In genomic region chr2:165778653-165779451, GRCh38 we compare ENCODE assay signal across 10 cellular contexts. TPM values are rescaled to one million over a fixed set of nuclear protein-coding genes. Genes with fewer than 3 reads are reported as not detected.
DNase-seq lines count a peak whose midpoint lies in the region; ATAC-seq and TF ChIP-seq lines count a peak whose summit lies in the region.
"Had no signal": no experiment of that assay in that cellular context is flagged by ENCODE, and none has a peak within 500 bp of the region (broad histone marks: within the 10 kb centered on the region; RNA-seq: fewer than 3 reads in every experiment).

No MANE protein-coding gene starts in this region.

- peaks cover 21 to 46% of the 10 kb centered on the region in 2 donors for H3K36me3 Mint-ChIP-seq in CD14-positive monocyte
- H3K36me3 Mint-ChIP-seq in CD8-positive, alpha-beta T cell: no peaks in the 10 kb centered on the region
- H3K36me3 Mint-ChIP-seq in activated T-helper 1 cell treated with anti-CD3 and anti-CD28 coated beads, Interleukin-12 subunit alpha, Interleukin-12 subunit beta, Interleukin-2, Interleukin-4 antibody, amounts not matched to agents 30 ng/mL and 10 ng/mL and 1 ng/mL, durations not matched to agents 14 hours and 24 hours and 36 hours (ENCODE audit: low read depth): peaks cover 27% of the 10 kb centered on the region

- ATAC-seq in PC-3 (peak; percentile 6), Right ventricle myocardium inferior (no peak)
- no peak for ATAC-seq in CD8-positive, alpha-beta T cell

- H3K4me2 ChIP-seq in PC-3 (ENCODE audit: low read length) (peak overlapping the region; percentile 74), hepatocyte (no peak overlapping the region)

- H3K9me3 ChIP-seq in PC-3 (ENCODE audit: low read length) (peaks cover 7% of the 10 kb centered on the region; the same call in 1 of the 2 replicates), hepatocyte (ENCODE audit: low read depth) (no peaks in the 10 kb centered on the region)
- no peaks in the 10 kb centered on the region for H3K9me3 ChIP-seq in CD8-positive, alpha-beta T cell (ENCODE audit: low read length)

- peaks cover 9% of the 10 kb centered on the region for H3K4me1 Mint-ChIP-seq in CD14-positive monocyte
- H3K4me1 Mint-ChIP-seq in CD8-positive, alpha-beta T cell (ENCODE audit: low read depth): peaks cover 6% of the 10 kb centered on the region
- peaks cover 25% of the 10 kb centered on the region for H3K4me1 Mint-ChIP-seq in activated T-helper 1 cell treated with anti-CD3 and anti-CD28 coated beads, Interleukin-12 subunit alpha, Interleukin-12 subunit beta, Interleukin-2, Interleukin-4 antibody, amounts not matched to agents 30 ng/mL and 10 ng/mL and 1 ng/mL, durations not matched to agents 14 hours and 24 hours and 36 hours (ENCODE audit: low read depth)

- H4K20me1 ChIP-seq in PC-3 (ENCODE audit: low read length): peaks cover 30% of the 10 kb centered on the region
- no peaks in the 10 kb centered on the region for H4K20me1 ChIP-seq in hepatocyte (ENCODE audit: insufficient read depth, poor library complexity, severe bottlenecking)

- H3K27ac Mint-ChIP-seq in CD14-positive monocyte: peak overlapping the region in 3 of 7 donors; percentile 46 to 70 (median 69)
- H3K27ac Mint-ChIP-seq in CD8-positive, alpha-beta T cell: no peak overlapping the region
- no peak overlapping the region for H3K27ac Mint-ChIP-seq in activated T-helper 1 cell treated with anti-CD3 and anti-CD28 coated beads, Interleukin-12 subunit alpha, Interleukin-12 subunit beta, Interleukin-2, Interleukin-4 antibody, amounts not matched to agents 30 ng/mL and 10 ng/mL and 1 ng/mL, durations not matched to agents 14 hours and 24 hours and 36 hours
- H3K27ac Mint-ChIP-seq: activated B cell treated with CpG ODN at 0.5 μM for 24 hours had no signal

- peaks cover 0 to 9% (median 6%) of the 10 kb centered on the region in 7 donors for H3K9me3 Mint-ChIP-seq in CD14-positive monocyte
- peaks cover 6% of the 10 kb centered on the region for H3K9me3 Mint-ChIP-seq in CD8-positive, alpha-beta T cell
- peaks cover 3% of the 10 kb centered on the region for H3K9me3 Mint-ChIP-seq in activated T-helper 1 cell treated with anti-CD3 and anti-CD28 coated beads, Interleukin-12 subunit alpha, Interleukin-12 subunit beta, Interleukin-2, Interleukin-4 antibody, amounts not matched to agents 30 ng/mL and 10 ng/mL and 1 ng/mL, durations not matched to agents 14 hours and 24 hours and 36 hours

- BruUV-seq in PC-3 (replicated peaks; lab: Mats Ljungman, UMichigan): no TSS peak

- H3K27me3 ChIP-seq in PC-3 (ENCODE audit: low read length): no peaks in the 10 kb centered on the region
- H3K27me3 ChIP-seq in hepatocyte: no peaks in the 10 kb centered on the region
- no peaks in the 10 kb centered on the region for H3K27me3 ChIP-seq in CD8-positive, alpha-beta T cell (ENCODE audit: insufficient read depth, low read length)

- H3K27me3 Mint-ChIP-seq in CD14-positive monocyte (ENCODE audit: low read depth in 3 of 3): peaks cover 0 to 1% (median 0%) of the 10 kb centered on the region in 3 donors
- no peaks in the 10 kb centered on the region for H3K27me3 Mint-ChIP-seq in CD8-positive, alpha-beta T cell (ENCODE audit: low read depth)
- H3K27me3 Mint-ChIP-seq in activated T-helper 1 cell treated with anti-CD3 and anti-CD28 coated beads, Interleukin-12 subunit alpha, Interleukin-12 subunit beta, Interleukin-2, Interleukin-4 antibody, amounts not matched to agents 30 ng/mL and 10 ng/mL and 1 ng/mL, durations not matched to agents 14 hours and 24 hours and 36 hours (ENCODE audit: insufficient read depth): no peaks in the 10 kb centered on the region
- H3K27me3 Mint-ChIP-seq: activated B cell treated with CpG ODN at 0.5 μM for 24 hours had no signal

- peak overlapping the region; percentile 6; the same call in 1 of the 2 replicates for H3K9ac ChIP-seq in PC-3 (ENCODE audit: low read length)

- DNase-seq in CD14-positive monocyte (ENCODE audit: low spot score) (no peak), GM13976 (ENCODE audit: low spot score) (peak; percentile 6), PC-3 (peak; percentile 65), hepatocyte (ENCODE audit: low spot score) (no peak), LoVo (ENCODE audit: low spot score) (no peak), Right ventricle myocardium inferior (ENCODE audit: missing footprints) (no peak)
- no peak for DNase-seq in CD8-positive, alpha-beta T cell
- DNase-seq in activated T-helper 1 cell treated with anti-CD3 and anti-CD28 coated beads, Interleukin-12 subunit alpha, Interleukin-12 subunit beta, Interleukin-2, Interleukin-4 antibody, amounts not matched to agents 30 ng/mL and 10 ng/mL and 1 ng/mL, durations not matched to agents 14 hours and 24 hours and 36 hours (ENCODE audit: low spot score): no peak
- DNase-seq: activated B cell treated with CpG ODN at 0.5 μM for 24 hours; effector CD4-positive, alpha-beta T cell had no signal

- POLR2A ChIA-PET in PC-3 (lab: Charles Lee; ENCODE audit: unreplicated experiment): interaction anchor here (0.6 to 1.4 kb wide), 4 partner anchors 9 to 134 kb away, joined by 3 to 11 read pairs (median 4); partner anchors contain the start of gene GALNT3
- POLR2A ChIA-PET in CD8-positive, alpha-beta T cell (lab: Charles Lee): interaction anchor here (0.6 kb wide), 1 partner anchor 16 kb away, joined by 5 read pairs; no protein-coding TSS in a partner anchor

- TF ChIP-seq CTCF in CD14-positive monocyte (IDR thresholded peaks at IDR 0.05) (peak; percentile 36), GM13976 (IDR thresholded peaks at IDR 0.05; ENCODE audit: borderline replicate concordance, control extremely low read depth, extremely low read depth, insufficient read depth, missing control alignments) (peak; percentile 25), PC-3 (conservative IDR thresholded peaks at IDR 0.05; ENCODE audit: low read depth, low read length) (peak; percentile 63), hepatocyte (IDR thresholded peaks at IDR 0.05; ENCODE audit: poor library complexity) (peak; percentile 6)
- TF ChIP-seq CTCF in CD8-positive, alpha-beta T cell (IDR thresholded peaks at IDR 0.05): no peak

- H2AFZ ChIP-seq in PC-3 (ENCODE audit: low read length) (no peak overlapping the region), hepatocyte (no peak overlapping the region)

- peaks cover 95% of the 10 kb centered on the region for H3K79me2 ChIP-seq in PC-3 (ENCODE audit: low read length)
- H3K79me2 ChIP-seq in hepatocyte: peaks cover 20% of the 10 kb centered on the region

- peaks cover 37% of the 10 kb centered on the region for H3K4me1 ChIP-seq in PC-3 (ENCODE audit: insufficient read depth, low read length)
- no peaks in the 10 kb centered on the region for H3K4me1 ChIP-seq in hepatocyte (ENCODE audit: insufficient read depth)
- H3K4me1 ChIP-seq in CD8-positive, alpha-beta T cell (ENCODE audit: insufficient read depth, low read length): no peaks in the 10 kb centered on the region

- peaks cover 11% of the 10 kb centered on the region for H3F3A ChIP-seq in PC-3 (ENCODE audit: low read length, unreplicated experiment)

- peak overlapping the region; percentile 2; the same call in 1 of the 2 replicates for H3K4me3 ChIP-seq in PC-3 (ENCODE audit: low read length)
- no peak overlapping the region for H3K4me3 ChIP-seq in hepatocyte
- no peak overlapping the region for H3K4me3 ChIP-seq in CD8-positive, alpha-beta T cell (ENCODE audit: low read depth, low read length)

- H3K9me2 ChIP-seq in PC-3 (replicated peaks; ENCODE audit: low read length): no peaks in the 10 kb centered on the region
- no peaks in the 10 kb centered on the region for H3K9me2 ChIP-seq in hepatocyte (replicated peaks; ENCODE audit: insufficient read depth)

- H3K4me3 Mint-ChIP-seq in CD14-positive monocyte: no peak overlapping the region
- no peak overlapping the region for H3K4me3 Mint-ChIP-seq in CD8-positive, alpha-beta T cell
- no peak overlapping the region for H3K4me3 Mint-ChIP-seq in activated T-helper 1 cell treated with anti-CD3 and anti-CD28 coated beads, Interleukin-12 subunit alpha, Interleukin-12 subunit beta, Interleukin-2, Interleukin-4 antibody, amounts not matched to agents 30 ng/mL and 10 ng/mL and 1 ng/mL, durations not matched to agents 14 hours and 24 hours and 36 hours
- H3K4me3 Mint-ChIP-seq: activated B cell treated with CpG ODN at 0.5 μM for 24 hours had no signal

- intact Hi-C loops in CD14-positive monocyte (cut with micrococcal nuclease) (no loop called here), PC-3 (cut with micrococcal nuclease) (loop anchor here (1.0 to 5.0 kb wide), 11 partner anchors 7 to 923 kb away; partner anchors contain the start of genes GALNT3 and SCN2A), Right ventricle myocardium inferior (cut with DNase I) (no loop called here)
- intact Hi-C loops in CD8-positive, alpha-beta T cell (cut with DNase I, micrococcal nuclease): no loop called here
- intact Hi-C loops in activated T-helper 1 cell treated with anti-CD3 and anti-CD28 coated beads, Interleukin-12 subunit alpha, Interleukin-12 subunit beta, Interleukin-2, Interleukin-4 antibody, amounts not matched to agents 30 ng/mL and 10 ng/mL and 1 ng/mL, durations not matched to agents 14 hours and 24 hours and 36 hours (cut with micrococcal nuclease): loop anchor here (1.0 kb wide), 1 partner anchor 378 kb away; no protein-coding TSS in a partner anchor

- H3K36me3 ChIP-seq in PC-3 (ENCODE audit: low read depth, low read length) (peaks cover 48% of the 10 kb centered on the region), hepatocyte (replicated peaks; ENCODE audit: insufficient read depth, low read depth) (no peaks in the 10 kb centered on the region)
- H3K36me3 ChIP-seq in CD8-positive, alpha-beta T cell (ENCODE audit: insufficient read depth, low read length): no peaks in the 10 kb centered on the region

- CTCF ChIA-PET in PC-3 (lab: Charles Lee): interaction anchor here (0.6 to 1.5 kb wide), 3 partner anchors 14 to 369 kb away, joined by 3 to 13 read pairs (median 3); no protein-coding TSS in a partner anchor
- CTCF ChIA-PET in CD8-positive, alpha-beta T cell (lab: Charles Lee): no interaction called here

- WGBS in hepatocyte (ENCODE audit: low lambda C conversion rate, missing lambda C conversion rate): 90% methylated on average over 4 of the region's 4 CpGs

- in situ Hi-C loops in GM13976 (cut with MboI; ENCODE audit: low sequenced_read_pairs, unreplicated experiment): no loop called here

- H3K27ac ChIP-seq in PC-3 (ENCODE audit: low read length): peak overlapping the region; percentile 78
- H3K27ac ChIP-seq in hepatocyte: no peak overlapping the region
- no peak overlapping the region for H3K27ac ChIP-seq in CD8-positive, alpha-beta T cell (ENCODE audit: low read depth, low read length)

RNA-seq across cellular contexts. Expression of gene GALNT3, which starts 15.2 kb away (rescaled TPM):
- 1 to 10 TPM; 5.5 to 8.3 TPM for polyA plus RNA-seq in CD14-positive monocyte
- total RNA-seq in PC-3 (2014; rRNA removed): 40.9 and 44.8 TPM in 2 replicates
- total RNA-seq in hepatocyte: 48.1 and 49.9 TPM in 2 replicates
- polyA plus RNA-seq in hepatocyte: 15.8 and 21.5 TPM in 2 replicates
- 1 to 10 TPM; 4.5 to 5.3 TPM for total RNA-seq in CD8-positive, alpha-beta T cell
- total RNA-seq in Right ventricle myocardium inferior: not detected
- total RNA-seq in activated T-helper 1 cell treated with anti-CD3 and anti-CD28 coated beads, Interleukin-12 subunit alpha, Interleukin-12 subunit beta, Interleukin-2, Interleukin-4 antibody, amounts not matched to agents 30 ng/mL and 10 ng/mL and 1 ng/mL, durations not matched to agents 14 hours and 24 hours and 36 hours: 3.8 and 4.8 TPM in 2 replicates

Comparison
In these comparisons a context has a peak if more than half of its experiments do, and no peak if none do; other contexts are left out.
1. DNase-seq: peak in GM13976 (single experiment) and PC-3 (single experiment); none in CD14-positive monocyte (single experiment), hepatocyte (single experiment), CD8-positive, alpha-beta T cell (0 of 7), LoVo (single experiment), Right ventricle myocardium inferior (single experiment) and activated T-helper 1 cell treated with anti-CD3 and anti-CD28 coated beads, Interleukin-12 subunit alpha, Interleukin-12 subunit beta, Interleukin-2, Interleukin-4 antibody, amounts not matched to agents 30 ng/mL and 10 ng/mL and 1 ng/mL, durations not matched to agents 14 hours and 24 hours and 36 hours (single experiment).
2. intact Hi-C loops: an anchor here in PC-3 (1.0 to 5.0 kb wide) and activated T-helper 1 cell treated with anti-CD3 and anti-CD28 coated beads, Interleukin-12 subunit alpha, Interleukin-12 subunit beta, Interleukin-2, Interleukin-4 antibody, amounts not matched to agents 30 ng/mL and 10 ng/mL and 1 ng/mL, durations not matched to agents 14 hours and 24 hours and 36 hours (1.0 kb wide); none called in CD14-positive monocyte, CD8-positive, alpha-beta T cell and Right ventricle myocardium inferior.